16 cellular contexts compared by ENCODE assay signal in genomic region chr10:88260329-88261051, GRCh38.
"Had no signal": no experiment of that assay in that cellular context is flagged by ENCODE, and none has a peak within 500 bp of the region (broad histone marks: within the 10 kb centered on the region; RNA-seq: fewer than 3 reads in every experiment).

No MANE protein-coding gene starts in this region.

- H3K4me1 ChIP-seq: ascending aorta, foreskin keratinocyte had no signal

- H3K27ac ChIP-seq: ascending aorta, foreskin keratinocyte, left ventricle myocardium inferior, neutrophil, stomach, WERI-Rb-1 had no signal

- DNase-seq: activated CD4-positive, alpha-beta T cell treated with anti-CD3 and anti-CD28 coated beads, Interleukin-2, amount 50 U/mL, for 48 hours; activated naive CD4-positive, alpha-beta T cell treated with anti-CD3 and anti-CD28 coated beads, Interleukin-2, amount 10 ng/mL, durations not matched to agents 7 days and 5 days; activated T-cell treated with anti-CD3 and anti-CD28 coated beads, Interleukin-2, amount 50 U/mL, for 24 hours; dermis blood vessel endothelial cell; effector memory CD8-positive, alpha-beta T cell; foreskin keratinocyte; glutamatergic neuron; hypothalamus; left ventricle myocardium inferior; mesenchymal stem cell; naive thymus-derived CD8-positive, alpha-beta T cell; stimulated activated CD4-positive, alpha-beta T cell treated with anti-CD3 and anti-CD28 coated beads, Interleukin-1b, Interleukin-23, amount 100 ng/mL, for 48 hours; stomach; WERI-Rb-1 had no signal

- H3K36me3 ChIP-seq: ascending aorta, left ventricle myocardium inferior, neutrophil, stomach, WERI-Rb-1 had no signal

- ATAC-seq: effector memory CD8-positive, alpha-beta T cell; foreskin keratinocyte; naive thymus-derived CD8-positive, alpha-beta T cell had no signal

- H3K27me3 ChIP-seq: ascending aorta, foreskin keratinocyte, neutrophil, stomach had no signal

- H3K9me3 ChIP-seq: ascending aorta, left ventricle myocardium inferior, neutrophil, stomach had no signal

- H3K4me3 ChIP-seq: ascending aorta, left ventricle myocardium inferior, stomach had no signal
